9 cellular contexts compared by ENCODE assay signal in genomic region chr19:58556633-58557252, GRCh38. TPM values are rescaled to one million over a fixed set of nuclear protein-coding genes. Genes with fewer than 3 reads are reported as not detected.
DNase-seq lines count a peak whose midpoint lies in the region; ATAC-seq and TF ChIP-seq lines count a peak whose summit lies in the region.
"Had no signal": no experiment of that assay in that cellular context is flagged by ENCODE, and none has a peak within 500 bp of the region (broad histone marks: within the 10 kb centered on the region; RNA-seq: fewer than 3 reads in every experiment).

No MANE protein-coding gene starts in this region.

- peaks cover 14 to 22% of the 10 kb centered on the region in 2 donors for H3K36me3 ChIP-seq in duodenal mucosa (ENCODE audit: control insufficient read depth in 1 of 2, insufficient read depth in 2 of 2, low read length in 2 of 2)
- no peaks in the 10 kb centered on the region for H3K36me3 ChIP-seq in neural progenitor cell

- peaks cover 53% of the 10 kb centered on the region for H3K79me2 ChIP-seq in neural progenitor cell (ENCODE audit: low read depth)

- H3K27me3 Mint-ChIP-seq in neural progenitor cell (ENCODE audit: insufficient read depth, low read depth) = peaks cover 20% of the 10 kb centered on the region

- H3K36me3 Mint-ChIP-seq in neural progenitor cell = peaks cover 21% of the 10 kb centered on the region

- ATAC-seq in HG02884 (IDR thresholded peaks at IDR 0.05; ENCODE audit: unreplicated experiment) (no peak), HG03439 (IDR thresholded peaks at IDR 0.05; ENCODE audit: unreplicated experiment) (no peak), esophagus mucosa (no peak)

- no peak for TF ChIP-seq CTCF in C4-2B (conservative IDR thresholded peaks at IDR 0.05)
- TF ChIP-seq CTCF in NB4 (IDR thresholded peaks at IDR 0.05; ENCODE audit: low read depth, low read length) = no peak
- no peak for TF ChIP-seq CTCF in neural progenitor cell (IDR thresholded peaks at IDR 0.05)

- peak overlapping the region; percentile 98 for H3K4me2 ChIP-seq in neural progenitor cell

- H3K27me3 ChIP-seq in duodenal mucosa (ENCODE audit: control insufficient read depth in 1 of 2, insufficient read depth in 2 of 2, low read length in 2 of 2) (no peaks in the 10 kb centered on the region), neural progenitor cell (peaks cover under 1% of the 10 kb centered on the region)

- peaks cover 51% of the 10 kb centered on the region for H3K4me1 Mint-ChIP-seq in neural progenitor cell

- no peaks in the 10 kb centered on the region for H3K9me3 Mint-ChIP-seq in neural progenitor cell

- H3K27ac ChIP-seq in C4-2B = peak overlapping the region; percentile 96
- no peak overlapping the region for H3K27ac ChIP-seq in duodenal mucosa (ENCODE audit: low read depth, low read length)
- no peak overlapping the region for H3K27ac ChIP-seq in neural progenitor cell

- no peak for TF ChIP-seq POLR2A in NB4 (IDR thresholded peaks at IDR 0.05; ENCODE audit: extremely low read depth, insufficient read length)

- H3K27ac Mint-ChIP-seq in neural progenitor cell = peak overlapping the region; percentile 90

- peaks cover 15% of the 10 kb centered on the region for H4K20me1 ChIP-seq in neural progenitor cell (ENCODE audit: low read depth)

- DNase-seq in NB4 (ENCODE audit: low read depth) (peak; percentile 0), neural progenitor cell (ENCODE audit: low spot score) (no peak), GDM1 (lab: John Stamatoyannopoulos, UW) (no peak)
- DNase-seq: NCI-H1436 had no signal

- H3K4me1 ChIP-seq in duodenal mucosa (ENCODE audit: control insufficient read depth in 1 of 2, insufficient read depth in 2 of 2, low read length in 2 of 2) (peaks cover 42 to 51% of the 10 kb centered on the region in 2 donors), neural progenitor cell (peaks cover 23% of the 10 kb centered on the region)

- H3K4me3 Mint-ChIP-seq in neural progenitor cell = peak overlapping the region; percentile 97

- no peak overlapping the region for H2AFZ ChIP-seq in neural progenitor cell (replicated peaks)

- H3K4me3 ChIP-seq in NB4 (ENCODE audit: low read depth, low read length) (peak overlapping the region; percentile 89), duodenal mucosa (ENCODE audit: low read depth in 1 of 2, low read length in 2 of 2) (peak overlapping the region; percentile 74 to 90), neural progenitor cell (peak overlapping the region; percentile 65)

- peaks cover 83% of the 10 kb centered on the region for H3F3A ChIP-seq in neural progenitor cell (ENCODE audit: low read depth)

- peak overlapping the region; percentile 52 to 97 for H3K9ac ChIP-seq in duodenal mucosa (ENCODE audit: low read depth in 1 of 2, low read length in 2 of 2)
- peak overlapping the region; percentile 94 for H3K9ac ChIP-seq in neural progenitor cell

- H3K9me3 ChIP-seq in duodenal mucosa (ENCODE audit: control insufficient read depth in 1 of 2, low read length in 2 of 2) (no peaks in the 10 kb centered on the region), neural progenitor cell (ENCODE audit: low read depth) (no peaks in the 10 kb centered on the region)

RNA-seq across cellular contexts. Expression of gene UBE2M, which starts 1.7 kb away (rescaled TPM):
- total RNA-seq in neural progenitor cell (ENCODE audit: low replicate concordance) (59.3 and 73.3 TPM in 2 replicates), esophagus mucosa (52.8 TPM)

RNA-seq across cellular contexts. Expression of gene CHMP2A, which starts 1.8 kb away (rescaled TPM):
- total RNA-seq in neural progenitor cell (ENCODE audit: low replicate concordance) (141 and 148 TPM in 2 replicates), esophagus mucosa (98.8 TPM)

RNA-seq across cellular contexts. Expression of gene TRIM28, which starts 12.9 kb away (rescaled TPM):
- total RNA-seq in neural progenitor cell (ENCODE audit: low replicate concordance) (390 and 678 TPM in 2 replicates), esophagus mucosa (204 TPM)

RNA-seq across cellular contexts. Expression of gene MZF1, which starts 16.4 kb away (rescaled TPM):
- 8.4 and 32.3 TPM in 2 replicates for total RNA-seq in neural progenitor cell (ENCODE audit: low replicate concordance)
- 9.4 TPM for total RNA-seq in esophagus mucosa

RNA-seq across cellular contexts. Expression of gene ZBTB45, which starts 37.1 kb away (rescaled TPM):
- 2.2 and 12.8 TPM in 2 replicates for total RNA-seq in neural progenitor cell (ENCODE audit: low replicate concordance)
- total RNA-seq in esophagus mucosa = 8.0 TPM
